ENCODE assay signal across 8 cellular contexts in the genomic region with DNA sequence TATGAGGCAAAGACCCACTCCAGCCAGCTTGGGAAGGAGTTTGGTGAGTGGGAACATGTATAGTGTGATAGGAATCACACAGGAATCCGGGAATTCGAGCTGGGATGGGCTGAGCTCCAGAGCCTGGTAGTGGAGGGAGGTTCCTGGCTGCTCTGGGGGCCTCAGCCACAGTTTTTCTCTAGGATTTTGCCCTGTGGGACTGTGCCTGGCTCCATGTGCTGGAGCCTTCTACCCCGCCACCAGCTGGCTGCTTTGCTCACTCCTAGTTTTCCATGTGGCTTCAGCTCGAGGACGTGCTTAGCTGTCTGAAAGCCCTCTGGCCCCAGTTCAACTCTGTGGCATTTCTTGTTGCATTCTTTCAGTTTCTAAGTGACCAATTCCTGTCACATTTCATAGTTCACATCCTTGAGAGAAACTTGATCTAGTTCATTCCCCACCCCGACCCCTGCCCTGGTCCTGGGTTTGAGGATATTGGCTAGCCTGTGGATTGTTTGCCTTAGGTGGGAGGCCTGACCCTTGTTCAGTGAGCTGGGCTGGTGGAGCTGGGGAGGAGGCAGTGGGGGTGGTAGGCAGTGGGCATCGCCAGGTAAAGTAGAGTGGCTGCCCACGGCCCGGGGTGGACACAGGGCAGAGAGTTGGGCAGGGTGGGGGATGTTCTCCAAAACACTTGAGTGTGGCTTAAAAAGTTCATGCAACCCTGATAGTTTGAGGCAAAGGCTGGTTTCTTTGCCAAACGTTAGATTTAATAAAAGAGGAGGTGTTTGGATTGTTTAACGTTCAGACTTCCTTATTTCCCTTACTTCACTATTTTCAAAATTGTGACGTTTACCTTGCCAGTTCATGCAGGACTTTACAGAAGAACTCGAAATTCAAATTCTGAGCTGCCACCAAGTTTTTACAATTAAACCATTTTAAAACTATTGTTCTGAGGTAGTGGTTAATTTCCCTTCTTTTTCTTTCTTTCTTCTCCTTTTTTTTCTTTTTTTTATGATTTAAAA. TPM values are rescaled to one million over a fixed set of nuclear protein-coding genes. Genes with fewer than 3 reads are reported as not detected.
DNase-seq lines count a peak whose midpoint lies in the region; ATAC-seq, FAIRE-seq and TF ChIP-seq lines count a peak whose summit lies in the region.

No MANE protein-coding gene starts in this region.

- H3K79me2 ChIP-seq in OCI-LY7 (ENCODE audit: insufficient read depth, low read depth, low read length): peaks cover 91% of the 10 kb centered on the region

- CTCF ChIA-PET in OCI-LY7 (lab: Charles Lee; ENCODE audit: unreplicated experiment): interaction anchor here (0.6 to 3.0 kb wide), 4 partner anchors 57 to 95 kb away, joined by 3 to 13 read pairs (median 4); no protein-coding TSS in a partner anchor

- peaks cover 24% of the 10 kb centered on the region; the same call in 1 of the 2 replicates for H4K20me1 ChIP-seq in OCI-LY7 (ENCODE audit: insufficient read depth, low read length)

- ATAC-seq in effector memory CD8-positive, alpha-beta T cell (replicated peaks): no peak
- ATAC-seq in HG03196 (IDR thresholded peaks at IDR 0.05; ENCODE audit: unreplicated experiment): no peak
- ATAC-seq in GM21367 (IDR thresholded peaks at IDR 0.05; ENCODE audit: unreplicated experiment): no peak

- no peaks in the 10 kb centered on the region for H3K9me3 ChIP-seq in OCI-LY7 (ENCODE audit: low read length)

- POLR2A ChIA-PET in OCI-LY7 (lab: Charles Lee): interaction anchor here (0.5 to 2.1 kb wide), 13 partner anchors 8 to 584 kb away, joined by 3 to 9 read pairs (median 4); no protein-coding TSS in a partner anchor

- H3K9me2 ChIP-seq in OCI-LY7 (ENCODE audit: insufficient read depth, low read length): no peaks in the 10 kb centered on the region

- DNase-seq in NCI-H2171 treated with DMSO at 0.1 percent for 48 hours (lab: John Stamatoyannopoulos, UW): peak; percentile 28
- DNase-seq in NCI-H2171 (lab: John Stamatoyannopoulos, UW): no peak
- peak; percentile 46 for DNase-seq in OCI-LY7 (ENCODE audit: low spot score)
- no peak for DNase-seq in effector memory CD8-positive, alpha-beta T cell
- peak; percentile 68 for DNase-seq in mucosa of gallbladder (ENCODE audit: low spot score)
- DNase-seq in urothelium cell line (ENCODE audit: low spot score): peak; percentile 53

- H3K4me3 Mint-ChIP-seq in effector memory CD8-positive, alpha-beta T cell: no peak overlapping the region

- no peak overlapping the region for H2AFZ ChIP-seq in OCI-LY7 (ENCODE audit: low read length)

- BruUV-seq in OCI-LY7 (replicated peaks; lab: Mats Ljungman, UMichigan): TSS peak; percentile 51

- H3K27me3 Mint-ChIP-seq in effector memory CD8-positive, alpha-beta T cell: no peaks in the 10 kb centered on the region

- peaks cover 39 to 55% of the 10 kb centered on the region in 2 donors for H3K4me1 Mint-ChIP-seq in effector memory CD8-positive, alpha-beta T cell (ENCODE audit: low read depth in 2 of 2)

- H3K27ac Mint-ChIP-seq in effector memory CD8-positive, alpha-beta T cell: peak overlapping the region; percentile 2 to 28

- H3K4me3 ChIP-seq in OCI-LY7 (ENCODE audit: low read depth, low read length, poor library complexity, severe bottlenecking): peak overlapping the region; percentile 93

- peaks cover 82% of the 10 kb centered on the region for H3K4me1 ChIP-seq in OCI-LY7 (ENCODE audit: insufficient read depth, low read length, poor library complexity, severe bottlenecking)

- peaks cover 40% of the 10 kb centered on the region for H3K36me3 Mint-ChIP-seq in effector memory CD8-positive, alpha-beta T cell (ENCODE audit: insufficient read depth)

- H3K27ac ChIP-seq in OCI-LY7 (ENCODE audit: low read depth, low read length, poor library complexity, severe bottlenecking): peak overlapping the region; percentile 95

- H3K36me3 ChIP-seq in OCI-LY7 (ENCODE audit: insufficient read depth, low read length): peaks cover 88% of the 10 kb centered on the region

- H3K4me2 ChIP-seq in OCI-LY7 (ENCODE audit: low read length): peak overlapping the region; percentile 87

- FAIRE-seq in urothelium cell line (lab: Jason Lieb, UNC): no peak

- no peaks in the 10 kb centered on the region for H3K9me3 Mint-ChIP-seq in effector memory CD8-positive, alpha-beta T cell

- no peak for TF ChIP-seq CTCF in OCI-LY7 (conservative IDR thresholded peaks at IDR 0.05; ENCODE audit: low read length)

- intact Hi-C loops in OCI-LY7 (cut with micrococcal nuclease; ENCODE audit: unreplicated experiment): loop anchor here (2.0 to 10.0 kb wide), 4 partner anchors 37 to 259 kb away; no protein-coding TSS in a partner anchor

RNA-seq across cellular contexts. Expression of gene SEC14L1, which starts 5.2 kb away (rescaled TPM):
- total RNA-seq in OCI-LY7 (2014; rRNA removed; shearing (Covaris generic)): 123 and 137 TPM in 2 replicates
- total RNA-seq in OCI-LY7 (2022): 227 and 321 TPM in 2 replicates
- 71.2 TPM for total RNA-seq in mucosa of gallbladder

Comparison
In these comparisons a context has a peak if more than half of its experiments do, and no peak if none do; other contexts are left out.
1. DNase-seq: peak in NCI-H2171 treated with DMSO at 0.1 percent for 48 hours (single experiment), OCI-LY7 (single experiment), mucosa of gallbladder (single experiment) and urothelium cell line (single experiment); none in NCI-H2171 (single experiment) and effector memory CD8-positive, alpha-beta T cell (0 of 3).